Comparison of ENCODE assay signal across 1 cellular context in genomic region chr5:139517683-139518564, GRCh38.
TF ChIP-seq lines count a peak whose summit lies in the region.

No MANE protein-coding gene starts in this region.

TF ChIP-seq in WTC11, 78 proteins besides CTCF, POLR2A, EP300 and RAD21 (continued from another document and continues in another):
- TF ChIP-seq ARID4B (CRISPR knock-in tag; IDR thresholded peaks at IDR 0.05; ENCODE audit: borderline replicate concordance), result peak; percentile 85
- peak; percentile 70 for TF ChIP-seq PRDM15 (CRISPR knock-in tag; IDR thresholded peaks at IDR 0.05)
- peak; percentile 67; the same call in 1 of the 2 replicates for TF ChIP-seq USF1 (CRISPR knock-in tag; IDR thresholded peaks at IDR 0.05)
- no peak for TF ChIP-seq SOX15 (CRISPR knock-in tag; IDR thresholded peaks at IDR 0.05)
- TF ChIP-seq ZNF425 (CRISPR knock-in tag; conservative IDR thresholded peaks at IDR 0.05), result no peak
- TF ChIP-seq EMX1 (CRISPR knock-in tag; IDR thresholded peaks at IDR 0.05), result 0 out of 2 replicates have a peak, but pooled peaks have one; percentile 20
- no peak; the same call in 1 of the 2 replicates for TF ChIP-seq TCF7 (CRISPR knock-in tag; IDR thresholded peaks at IDR 0.05; ENCODE audit: low read depth)
- TF ChIP-seq ZNF423 (CRISPR knock-in tag; IDR thresholded peaks at IDR 0.05), result no peak
- TF ChIP-seq SMAD3 (CRISPR knock-in tag; IDR thresholded peaks at IDR 0.05; ENCODE audit: borderline replicate concordance), result peak; percentile 76; the same call in 1 of the 2 replicates
- no peak for TF ChIP-seq AFF4 (CRISPR knock-in tag; IDR thresholded peaks at IDR 0.05; ENCODE audit: borderline replicate concordance)
- TF ChIP-seq CREM (CRISPR knock-in tag; IDR thresholded peaks at IDR 0.05), result peak; percentile 65; the same call in 1 of the 2 replicates
- no peak for TF ChIP-seq PRRX2 (CRISPR knock-in tag; IDR thresholded peaks at IDR 0.05)
- no peak for TF ChIP-seq AR (CRISPR knock-in tag; IDR thresholded peaks at IDR 0.05)
- no peak for TF ChIP-seq ATF3 (CRISPR knock-in tag; conservative IDR thresholded peaks at IDR 0.05)
- TF ChIP-seq CREB1 (CRISPR knock-in tag; IDR thresholded peaks at IDR 0.05), result no peak
- 0 out of 2 replicates have a peak, but pooled peaks have one; percentile 76 for TF ChIP-seq ZNF416 (CRISPR knock-in tag; IDR thresholded peaks at IDR 0.05)
- TF ChIP-seq GRHL2 (CRISPR knock-in tag; IDR thresholded peaks at IDR 0.05; ENCODE audit: insufficient replicate concordance, severe bottlenecking), result no peak
- peak; percentile 82 for TF ChIP-seq SP1 (CRISPR knock-in tag; conservative IDR thresholded peaks at IDR 0.05)
- no peak for TF ChIP-seq E2F4 (CRISPR knock-in tag; IDR thresholded peaks at IDR 0.05; ENCODE audit: borderline replicate concordance, low read depth)
- peak; percentile 81 for TF ChIP-seq TEAD1 (CRISPR knock-in tag; IDR thresholded peaks at IDR 0.05)
- TF ChIP-seq CBFB (CRISPR knock-in tag; IDR thresholded peaks at IDR 0.05; ENCODE audit: low read depth), result peak; percentile 58; the same call in 1 of the 2 replicates
- TF ChIP-seq E2F5 (CRISPR knock-in tag; IDR thresholded peaks at IDR 0.05), result peak; percentile 79
- TF ChIP-seq FOXJ3 (CRISPR knock-in tag; IDR thresholded peaks at IDR 0.05; ENCODE audit: borderline replicate concordance), result no peak
- TF ChIP-seq MAX (CRISPR knock-in tag; IDR thresholded peaks at IDR 0.05), result peak; percentile 93
- no peak for TF ChIP-seq ZNF671 (CRISPR knock-in tag; IDR thresholded peaks at IDR 0.05)
- peak; percentile 30; the same call in 1 of the 2 replicates for TF ChIP-seq NFE2L1 (CRISPR knock-in tag; IDR thresholded peaks at IDR 0.05)
